18 cellular contexts compared by ENCODE assay signal in genomic region chr2:152037711-152038110, GRCh38.
A peak's percentile ranks its signal among the peaks of the same experiment; 100 is the strongest.
DNase-seq lines count a peak whose midpoint lies in the region; ATAC-seq, FAIRE-seq and TF ChIP-seq lines count a peak whose summit lies in the region.
"Had no signal": no experiment of that assay in that cellular context is flagged by ENCODE, and none has a peak within 500 bp of the region (broad histone marks: within the 10 kb centered on the region; RNA-seq: fewer than 3 reads in every experiment).

No MANE protein-coding gene starts in this region.

- no peaks in the 10 kb centered on the region for H3K9me1 ChIP-seq in IMR-90 (ENCODE audit: insufficient read depth, low read length)

- peaks cover 18% of the 10 kb centered on the region for H3K27me3 ChIP-seq in IMR-90 (ENCODE audit: control insufficient read depth, insufficient read depth, low read length)
- no peaks in the 10 kb centered on the region for H3K27me3 ChIP-seq in esophagus squamous epithelium
- peaks cover 0 to 5% of the 10 kb centered on the region in 2 experiments for H3K27me3 ChIP-seq in mesenchymal stem cell (ENCODE audit: control insufficient read depth in 1 of 2, insufficient read depth in 1 of 2, low read length in 2 of 2)
- H3K27me3 ChIP-seq: body of pancreas had no signal

- H3K18ac ChIP-seq in IMR-90 (ENCODE audit: low read depth, low read length) (no peak overlapping the region), mesenchymal stem cell (ENCODE audit: low read depth in 1 of 2, low read length in 2 of 2) (no peak overlapping the region)

- WGBS in IMR-90 (ENCODE audit: extremely low coverage in 2 of 2, insufficient read length in 1 of 2), 2 experiments: 40% methylated on average over 1 of the region's 4 CpGs; no CpG with 5 or more reads in 1 of the 2 experiments
- 27 to 54% methylated on average over 2 of the region's 4 CpGs for WGBS in esophagus squamous epithelium, 2 donors
- 52% methylated on average over 4 of the region's 4 CpGs for WGBS in mesenchymal stem cell

- intact Hi-C loops in IMR-90 (cut with micrococcal nuclease) (loop anchor here (1.0 to 10.0 kb wide), 5 partner anchors 129 to 1477 kb away; partner anchors contain the start of genes FMNL2 and STAM2), esophagus squamous epithelium (cut with DNase I) (loop anchor here (10.0 kb wide), 2 partner anchors 77 to 597 kb away; no protein-coding TSS in a partner anchor), sciatic nerve (cut with DNase I) (no loop called here)

- no peaks in the 10 kb centered on the region for H4K20me1 ChIP-seq in IMR-90 (ENCODE audit: insufficient read depth, low read length)

- CTCF ChIA-PET in IMR-90 (lab: Yijun Ruan, JAX): interaction anchor here (0.7 kb wide), 1 partner anchor 12 kb away, joined by 3 read pairs; no protein-coding TSS in a partner anchor

- no peak overlapping the region for H3K4me2 ChIP-seq in IMR-90 (ENCODE audit: low read depth, low read length)
- H3K4me2 ChIP-seq in mesenchymal stem cell (ENCODE audit: low read length, poor library complexity, severe bottlenecking): no peak overlapping the region

- H3K14ac ChIP-seq in IMR-90 (replicated peaks; ENCODE audit: low read depth, low read length) (no peak overlapping the region), mesenchymal stem cell (ENCODE audit: low read length in 2 of 2) (no peak overlapping the region)

- dilution Hi-C loops in IMR-90 (cut with HindIII; ENCODE audit: low sequenced_read_pairs, unreplicated experiment): no loop called here

- no peaks in the 10 kb centered on the region; the same call in 1 of the 2 replicates for H3K4me1 ChIP-seq in IMR-90 (ENCODE audit: control insufficient read depth, insufficient read depth, low read length)
- H3K4me1 ChIP-seq in esophagus squamous epithelium: peaks cover 17 to 48% (median 21%) of the 10 kb centered on the region in 3 donors
- no peaks in the 10 kb centered on the region for H3K4me1 ChIP-seq in mesenchymal stem cell (ENCODE audit: control insufficient read depth, insufficient read depth, low read depth, low read length)
- H3K4me1 ChIP-seq: body of pancreas had no signal

- no peak overlapping the region for H2BK12ac ChIP-seq in mesenchymal stem cell (ENCODE audit: low read length in 2 of 2)

- H2BK5ac ChIP-seq in IMR-90 (ENCODE audit: low read depth, low read length, poor library complexity, severe bottlenecking): no peak overlapping the region
- H2BK5ac ChIP-seq in mesenchymal stem cell (ENCODE audit: low read depth, low read length, poor library complexity, severe bottlenecking): no peak overlapping the region

- no peak overlapping the region for H2AFZ ChIP-seq in IMR-90 (replicated peaks; ENCODE audit: low read length, poor library complexity)
- H2AFZ ChIP-seq in mesenchymal stem cell (ENCODE audit: low read depth, low read length): no peak overlapping the region

- no peak overlapping the region for H4K8ac ChIP-seq in IMR-90 (ENCODE audit: low read depth in 2 of 2, low read length in 2 of 2)
- peak overlapping the region; percentile 75 for H4K8ac ChIP-seq in mesenchymal stem cell (ENCODE audit: low read length)

- TF ChIP-seq POLR2A in IMR-90 (IDR thresholded peaks at IDR 0.05; ENCODE audit: low read depth, low read length) (no peak), esophagus squamous epithelium (IDR thresholded peaks at IDR 0.05) (no peak), GM12891 (IDR thresholded peaks at IDR 0.05; ENCODE audit: low read depth, low read length) (no peak)

- TF ChIP-seq CTCF in IMR-90 (conservative IDR thresholded peaks at IDR 0.05; ENCODE audit: low read depth, low read length): no peak
- no peak for TF ChIP-seq CTCF in esophagus squamous epithelium (IDR thresholded peaks at IDR 0.05)

- DNase-seq in IMR-90 (no peak), esophagus squamous epithelium (lab: John Stamatoyannopoulos, UW) (no peak), mesenchymal stem cell (no peak), sciatic nerve (ENCODE audit: low spot score) (peak; percentile 63), NCI-H2171 treated with DMSO at 0.1 percent for 48 hours (lab: John Stamatoyannopoulos, UW) (no peak), GM12891 (ENCODE audit: insufficient read length, low spot score) (no peak)
- DNase-seq in effector CD4-positive, alpha-beta T cell: no peak
- DNase-seq: activated CD4-positive, alpha-beta T cell treated with anti-CD3 and anti-CD28 coated beads, Interleukin-2, amount 50 U/mL, for 4 hours; activated T-cell treated with anti-CD3 and anti-CD28 coated beads, Interleukin-2, amount 50 U/mL, for 1 hour; CD4-positive, alpha-beta T cell; dermis blood vessel endothelial cell; DMS79 treated with DMSO at 0.1 percent for 48 hours; HFFc6; hippocampal formation; kidney glomerular epithelial cell; RPMI8226 had no signal

- H3K36me3 ChIP-seq in IMR-90 (ENCODE audit: control insufficient read depth, insufficient read depth, low read length) (no peaks in the 10 kb centered on the region), esophagus squamous epithelium (no peaks in the 10 kb centered on the region), mesenchymal stem cell (ENCODE audit: control insufficient read depth in 1 of 2, insufficient read depth in 2 of 2, low read depth in 1 of 2, low read length in 2 of 2) (no peaks in the 10 kb centered on the region)

- no peak overlapping the region for H2AK5ac ChIP-seq in IMR-90 (ENCODE audit: low read depth, low read length)
- no peak overlapping the region for H2AK5ac ChIP-seq in mesenchymal stem cell (ENCODE audit: low read length, severe bottlenecking)

- H3K79me1 ChIP-seq in IMR-90 (ENCODE audit: low read depth in 1 of 2, low read length in 2 of 2): no peaks in the 10 kb centered on the region
- H3K79me1 ChIP-seq in mesenchymal stem cell (replicated peaks; ENCODE audit: low read length, poor library complexity, severe bottlenecking): no peaks in the 10 kb centered on the region

- no peak overlapping the region for H3K4me3 ChIP-seq in IMR-90 (ENCODE audit: insufficient read depth, low read depth, low read length)
- no peak overlapping the region for H3K4me3 ChIP-seq in esophagus squamous epithelium
- H3K4me3 ChIP-seq in mesenchymal stem cell (ENCODE audit: insufficient read depth in 1 of 2, low read depth in 1 of 2, low read length in 2 of 2): no peak overlapping the region
- H3K4me3 ChIP-seq: body of pancreas had no signal

- no peak overlapping the region for H3K4ac ChIP-seq in IMR-90 (ENCODE audit: low read depth, low read length)
- no peak overlapping the region for H3K4ac ChIP-seq in mesenchymal stem cell (ENCODE audit: low read depth in 1 of 2, low read length in 2 of 2)

- H2BK20ac ChIP-seq in IMR-90 (ENCODE audit: low read depth, low read length): no peak overlapping the region

- no TSS peak for BruUV-seq in IMR-90 (replicated peaks; lab: Mats Ljungman, UMichigan)

- H2BK120ac ChIP-seq in IMR-90 (ENCODE audit: low read depth, low read length): no peak overlapping the region
- H2BK120ac ChIP-seq in mesenchymal stem cell (ENCODE audit: low read depth, low read length): no peak overlapping the region

- no peak overlapping the region for H2BK15ac ChIP-seq in IMR-90 (ENCODE audit: low read depth, low read length)
- no peak overlapping the region for H2BK15ac ChIP-seq in mesenchymal stem cell (ENCODE audit: low read depth, poor library complexity, severe bottlenecking)

- no peak for TF ChIP-seq RAD21 in IMR-90 (IDR thresholded peaks at IDR 0.05; ENCODE audit: low read length)

- H3K9me3 ChIP-seq in IMR-90 (ENCODE audit: control insufficient read depth, insufficient read depth, low read length): no peaks in the 10 kb centered on the region
- H3K9me3 ChIP-seq in esophagus squamous epithelium: no peaks in the 10 kb centered on the region
- no peaks in the 10 kb centered on the region for H3K9me3 ChIP-seq in mesenchymal stem cell (ENCODE audit: control insufficient read depth, low read length)
- H3K9me3 ChIP-seq: body of pancreas had no signal

- in situ Hi-C loops in IMR-90 (cut with MboI; ENCODE audit: low sequenced_read_pairs): loop anchor here (10.0 kb wide), 1 partner anchor 597 kb away; no protein-coding TSS in a partner anchor

- no peak overlapping the region for H2AK9ac ChIP-seq in IMR-90 (replicated peaks; ENCODE audit: low read depth, low read length, poor library complexity)

- H3K9ac ChIP-seq in IMR-90 (ENCODE audit: low read depth, low read length): no peak overlapping the region
- H3K9ac ChIP-seq in mesenchymal stem cell (ENCODE audit: low read length): peak overlapping the region; percentile 17

- ATAC-seq in IMR-90 (ENCODE audit: low read depth) (peak; percentile 71), sciatic nerve (peak; percentile 85), HG03097 (IDR thresholded peaks at IDR 0.05; ENCODE audit: low FRiP score, unreplicated experiment) (no peak)
- ATAC-seq: body of pancreas had no signal

- H3K56ac ChIP-seq in IMR-90 (ENCODE audit: extremely low read depth, insufficient read depth, low read length): no peak overlapping the region

- H4K91ac ChIP-seq in IMR-90 (ENCODE audit: insufficient read depth, low read depth, low read length) (no peak overlapping the region), mesenchymal stem cell (ENCODE audit: low read length) (no peak overlapping the region)

- no peak overlapping the region for H4K5ac ChIP-seq in IMR-90 (ENCODE audit: low read depth, low read length)

- H3K23ac ChIP-seq in IMR-90 (ENCODE audit: low read depth, low read length) (no peak overlapping the region), mesenchymal stem cell (ENCODE audit: low read length in 2 of 2) (no peak overlapping the region)

- no peak for FAIRE-seq in GM12891 (lab: Jason Lieb, UNC)

- no peak overlapping the region for H3K27ac ChIP-seq in IMR-90 (ENCODE audit: insufficient read depth, low read length)
- peak overlapping the region in 3 of 4 donors; percentile 23 to 64 (median 35) for H3K27ac ChIP-seq in esophagus squamous epithelium
- H3K27ac ChIP-seq in mesenchymal stem cell (ENCODE audit: low read length, poor library complexity, severe bottlenecking): no peak overlapping the region
- H3K27ac ChIP-seq: body of pancreas had no signal

- POLR2A ChIA-PET in IMR-90 (lab: Charles Lee; ENCODE audit: unreplicated experiment): no interaction called here

TF ChIP-seq in IMR-90, 13 proteins besides CTCF, POLR2A, EP300 and RAD21 (continues in another document):
- no peak for TF ChIP-seq SMC3 (IDR thresholded peaks at IDR 0.05; ENCODE audit: low read depth, low read length)
- TF ChIP-seq MXI1 (IDR thresholded peaks at IDR 0.05; ENCODE audit: borderline replicate concordance, low read depth, low read length): no peak

TF ChIP-seq in GM12891, 5 proteins besides CTCF, POLR2A, EP300 and RAD21:
- no peak for TF ChIP-seq TAF1 (IDR thresholded peaks at IDR 0.05; ENCODE audit: low read depth, low read length)
- no peak for TF ChIP-seq PAX5 (IDR thresholded peaks at IDR 0.05; ENCODE audit: insufficient read depth, low read length, severe bottlenecking)
- TF ChIP-seq SPI1 (IDR thresholded peaks at IDR 0.05; ENCODE audit: low read depth, low read length): no peak
- TF ChIP-seq POU2F2 (IDR thresholded peaks at IDR 0.05; ENCODE audit: low read depth, low read length): no peak
- TF ChIP-seq POLR2AphosphoS5 (IDR thresholded peaks at IDR 0.05; ENCODE audit: low read depth, low read length): no peak

Comparison
In these comparisons a context has a peak if more than half of its experiments do, and no peak if none do; other contexts are left out.
1. H3K27ac ChIP-seq: peak in esophagus squamous epithelium (3 of 4); none in IMR-90 (single experiment) and mesenchymal stem cell (single experiment).